Comparison of ENCODE assay signal across 1 cellular context in genomic region chr2:110211938-110212858, GRCh38.
A peak's percentile ranks its signal among the peaks of the same experiment; 100 is the strongest.
TF ChIP-seq lines count a peak whose summit lies in the region.

TSS of gene MTLN (minus strand) at chr2:110212547. CDS start at chr2:110212525, 22 bp downstream.

TF ChIP-seq in HEK293, 187 proteins besides CTCF, POLR2A, EP300 and RAD21 (continued from another document):
- TF ChIP-seq ZNF777 (tag by site-specific recombination; IDR thresholded peaks at IDR 0.05; ENCODE audit: borderline replicate concordance) (no peak), HOXC10 (CRISPR knock-in tag; IDR thresholded peaks at IDR 0.05) (no peak), ZNF138 (tag by site-specific recombination; IDR thresholded peaks at IDR 0.05; ENCODE audit: borderline replicate concordance) (no peak), ZNF266 (tag by site-specific recombination; IDR thresholded peaks at IDR 0.05; ENCODE audit: low read depth) (no peak), ZNF133 (tag by site-specific recombination; IDR thresholded peaks at IDR 0.05) (no peak), YY2 (tag by site-specific recombination; IDR thresholded peaks at IDR 0.05) (peak; percentile 91), ZBTB49 (tag by site-specific recombination; IDR thresholded peaks at IDR 0.05; ENCODE audit: low read depth) (no peak), ZFP41 (tag by site-specific recombination; IDR thresholded peaks at IDR 0.05; ENCODE audit: borderline replicate concordance) (no peak), GLI4 (tag by site-specific recombination; IDR thresholded peaks at IDR 0.05) (peak; percentile 48; the same call in 1 of the 2 replicates), KLF16 (tag by site-specific recombination; IDR thresholded peaks at IDR 0.05) (peak; percentile 67), ZNF621 (tag by site-specific recombination; IDR thresholded peaks at IDR 0.05) (no peak), ZNF664 (tag by site-specific recombination; IDR thresholded peaks at IDR 0.05) (no peak), SP2 (tag by site-specific recombination; IDR thresholded peaks at IDR 0.05) (no peak), ZNF785 (tag by site-specific recombination; IDR thresholded peaks at IDR 0.05) (no peak), TSHZ1 (tag by site-specific recombination; IDR thresholded peaks at IDR 0.05; ENCODE audit: borderline replicate concordance) (no peak), SP3 (tag by site-specific recombination; IDR thresholded peaks at IDR 0.05) (peak; percentile 47; the same call in 1 of the 2 replicates), SCRT1 (tag by site-specific recombination; IDR thresholded peaks at IDR 0.05; ENCODE audit: borderline replicate concordance) (no peak), ZNF2 (tag by site-specific recombination; IDR thresholded peaks at IDR 0.05) (peak; percentile 50; the same call in 1 of the 2 replicates), ZFP37 (tag by site-specific recombination; IDR thresholded peaks at IDR 0.05) (peak; percentile 74; the same call in 1 of the 2 replicates), ZNF184 (tag by site-specific recombination; IDR thresholded peaks at IDR 0.05) (no peak), PRDM1 (tag by site-specific recombination; IDR thresholded peaks at IDR 0.05) (peak; percentile 72), ZNF335 (tag by site-specific recombination; conservative IDR thresholded peaks at IDR 0.05) (peak; percentile 82), ZNF324 (tag by site-specific recombination; IDR thresholded peaks at IDR 0.05) (0 out of 2 replicates have a peak, but pooled peaks have one; percentile 38), SALL2 (tag by site-specific recombination; IDR thresholded peaks at IDR 0.05; ENCODE audit: borderline replicate concordance) (no peak), ZNF791 (tag by site-specific recombination; IDR thresholded peaks at IDR 0.05) (no peak), ZNF704 (tag by site-specific recombination; IDR thresholded peaks at IDR 0.05) (no peak), ZNF629 (tag by site-specific recombination; IDR thresholded peaks at IDR 0.05) (no peak), ZNF350 (tag by site-specific recombination; IDR thresholded peaks at IDR 0.05) (no peak), ZNF140 (tag by site-specific recombination; IDR thresholded peaks at IDR 0.05) (no peak), ZNF624 (tag by site-specific recombination; IDR thresholded peaks at IDR 0.05) (no peak), ZNF223 (tag by site-specific recombination; IDR thresholded peaks at IDR 0.05) (no peak), OSR2 (tag by site-specific recombination; IDR thresholded peaks at IDR 0.05) (no peak)
- TF ChIP-seq, protein P1, sequence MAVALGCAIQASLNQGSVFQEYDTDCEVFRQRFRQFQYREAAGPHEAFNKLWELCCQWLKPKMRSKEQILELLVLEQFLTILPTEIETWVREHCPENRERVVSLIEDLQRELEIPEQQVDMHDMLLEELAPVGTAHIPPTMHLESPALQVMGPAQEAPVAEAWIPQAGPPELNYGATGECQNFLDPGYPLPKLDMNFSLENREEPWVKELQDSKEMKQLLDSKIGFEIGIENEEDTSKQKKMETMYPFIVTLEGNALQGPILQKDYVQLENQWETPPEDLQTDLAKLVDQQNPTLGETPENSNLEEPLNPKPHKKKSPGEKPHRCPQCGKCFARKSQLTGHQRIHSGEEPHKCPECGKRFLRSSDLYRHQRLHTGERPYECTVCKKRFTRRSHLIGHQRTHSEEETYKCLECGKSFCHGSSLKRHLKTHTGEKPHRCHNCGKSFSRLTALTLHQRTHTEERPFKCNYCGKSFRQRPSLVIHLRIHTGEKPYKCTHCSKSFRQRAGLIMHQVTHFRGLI (tag by site-specific recombination; IDR thresholded peaks at IDR 0.05): no peak
